17 cellular contexts compared by ENCODE assay signal in the genomic region with DNA sequence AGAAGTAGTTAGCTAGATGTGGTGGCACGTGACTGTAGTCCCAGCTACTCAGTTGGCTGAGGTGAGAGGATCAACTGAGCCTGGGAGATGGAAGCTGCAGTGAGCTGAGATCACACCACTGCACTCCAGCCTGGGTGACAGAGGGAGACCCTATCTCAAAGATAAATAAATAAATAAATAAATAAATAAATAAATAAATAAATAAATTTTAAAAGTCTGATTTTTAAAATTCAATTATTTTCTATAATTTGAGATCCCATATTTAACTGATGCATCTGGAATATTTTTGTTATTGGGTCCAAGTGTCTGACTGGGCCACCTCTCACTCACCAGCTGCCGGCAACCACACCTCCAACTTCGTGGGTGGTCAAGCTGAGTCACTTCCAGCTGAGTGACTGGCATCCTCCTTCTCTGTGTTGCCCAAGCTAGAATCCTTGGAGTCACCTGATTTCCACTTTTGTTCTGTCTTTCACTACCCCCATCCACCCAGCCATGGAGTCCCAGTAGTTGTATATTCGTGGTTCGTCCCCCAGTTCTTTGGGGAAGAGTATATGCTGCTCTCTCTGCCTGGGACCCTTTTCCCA.
DNase-seq lines count a peak whose midpoint lies in the region; TF ChIP-seq lines count a peak whose summit lies in the region.
"Had no signal": no experiment of that assay in that cellular context is flagged by ENCODE, and none has a peak within 500 bp of the region (broad histone marks: within the 10 kb centered on the region; RNA-seq: fewer than 3 reads in every experiment).

No MANE protein-coding gene starts in this region.

- no peaks in the 10 kb centered on the region for H3K4me1 Mint-ChIP-seq in activated CD4-positive, alpha-beta memory T cell treated with anti-CD3 and anti-CD28 coated beads, Interleukin-2, amount 10 ng/mL, durations not matched to agents 7 days and 5 days
- H3K4me1 Mint-ChIP-seq: activated CD4-positive, alpha-beta T cell treated with anti-CD3 and anti-CD28 coated beads, Interleukin-2, amount 10 ng/mL, durations not matched to agents 24 days and 14 days; T-cell had no signal

- in situ Hi-C loops in brain microvascular endothelial cell (cut with HindIII; ENCODE audit: low pct_ligation_motif_present, low sequenced_read_pairs) = no loop called here

- H3K27me3 Mint-ChIP-seq in activated CD4-positive, alpha-beta memory T cell treated with anti-CD3 and anti-CD28 coated beads, Interleukin-2, amount 10 ng/mL, durations not matched to agents 7 days and 5 days = no peaks in the 10 kb centered on the region
- H3K27me3 Mint-ChIP-seq: activated CD4-positive, alpha-beta T cell treated with anti-CD3 and anti-CD28 coated beads, Interleukin-2, amount 10 ng/mL, durations not matched to agents 24 days and 14 days had no signal

- no peaks in the 10 kb centered on the region for H3K36me3 Mint-ChIP-seq in activated CD4-positive, alpha-beta memory T cell treated with anti-CD3 and anti-CD28 coated beads, Interleukin-2, amount 10 ng/mL, durations not matched to agents 7 days and 5 days (ENCODE audit: low read depth)
- H3K36me3 Mint-ChIP-seq: T-cell had no signal

- H3K4me3 Mint-ChIP-seq in activated CD4-positive, alpha-beta memory T cell treated with anti-CD3 and anti-CD28 coated beads, Interleukin-2, amount 10 ng/mL, durations not matched to agents 7 days and 5 days = no peak overlapping the region
- H3K4me3 Mint-ChIP-seq: activated CD4-positive, alpha-beta T cell treated with anti-CD3 and anti-CD28 coated beads, Interleukin-2, amount 10 ng/mL, durations not matched to agents 24 days and 14 days; H9; T-cell had no signal

- POLR2A ChIA-PET in activated CD4-positive, alpha-beta memory T cell treated with anti-CD3 and anti-CD28 coated beads, Interleukin-2, amount 10 ng/mL, durations not matched to agents 7 days and 5 days (lab: Charles Lee) = no interaction called here
- POLR2A ChIA-PET in GM10248 (lab: Yijun Ruan, JAX) = no interaction called here

- no peak for TF ChIP-seq POLR2A in erythroblast (IDR thresholded peaks at IDR 0.05; ENCODE audit: low read length)

- CTCF ChIA-PET in activated CD4-positive, alpha-beta memory T cell treated with anti-CD3 and anti-CD28 coated beads, Interleukin-2, amount 10 ng/mL, durations not matched to agents 7 days and 5 days (lab: Charles Lee) = no interaction called here
- CTCF ChIA-PET in GM10248 (lab: Yijun Ruan, JAX) = interaction anchor here (1.4 kb wide), 1 partner anchor 9 kb away, joined by 3 read pairs; no protein-coding TSS in a partner anchor

- H3K27ac ChIP-seq in brain microvascular endothelial cell = no peak overlapping the region
- H3K27ac ChIP-seq: heart left ventricle, HL-60, sigmoid colon, stomach had no signal

- H3K4me3 ChIP-seq in brain microvascular endothelial cell (ENCODE audit: low read depth, low read length) = no peak overlapping the region
- H3K4me3 ChIP-seq: BLaER1 treated with 17β-estradiol and CSF1 and Interleukin-3, amounts not matched to agents 10 nM and 100 nM; heart left ventricle; sigmoid colon; stomach had no signal

- DNase-seq in Daoy (ENCODE audit: low read depth) (peak; percentile 93), LoVo (ENCODE audit: low spot score) (peak; percentile 18), brain microvascular endothelial cell (peak; percentile 36), kidney glomerular epithelial cell (lab: John Stamatoyannopoulos, UW) (peak; percentile 8), erythroblast (lab: John Stamatoyannopoulos, UW) (no peak), Ammon's horn (ENCODE audit: low spot score) (no peak), GM10248 (ENCODE audit: extremely low spot score) (no peak)
- no peak for DNase-seq in activated CD4-positive, alpha-beta memory T cell treated with anti-CD3 and anti-CD28 coated beads, Interleukin-2, amount 10 ng/mL, durations not matched to agents 7 days and 5 days
- DNase-seq: activated CD4-positive, alpha-beta T cell treated with anti-CD3 and anti-CD28 coated beads, Interleukin-2, amount 10 ng/mL, durations not matched to agents 24 days and 14 days; aorta; H9; heart left ventricle; sigmoid colon; stomach; T-cell had no signal

- H3K27ac Mint-ChIP-seq in activated CD4-positive, alpha-beta memory T cell treated with anti-CD3 and anti-CD28 coated beads, Interleukin-2, amount 10 ng/mL, durations not matched to agents 7 days and 5 days = no peak overlapping the region
- H3K27ac Mint-ChIP-seq: activated CD4-positive, alpha-beta T cell treated with anti-CD3 and anti-CD28 coated beads, Interleukin-2, amount 10 ng/mL, durations not matched to agents 24 days and 14 days; H9; T-cell had no signal

- no peaks in the 10 kb centered on the region for H3K27me3 ChIP-seq in brain microvascular endothelial cell (replicated peaks)
- H3K27me3 ChIP-seq: BLaER1 treated with 17β-estradiol and CSF1 and Interleukin-3, amounts not matched to agents 10 nM and 100 nM; heart left ventricle; sigmoid colon; stomach had no signal

- TF ChIP-seq CTCF in brain microvascular endothelial cell (IDR thresholded peaks at IDR 0.05; ENCODE audit: low read depth, low read length, missing control alignments) (no peak), GM10248 (IDR thresholded peaks at IDR 0.05; ENCODE audit: control extremely low read depth, extremely low read depth, low read depth, missing control alignments) (no peak)

- no peaks in the 10 kb centered on the region for H3K36me3 ChIP-seq in brain microvascular endothelial cell (replicated peaks)
- H3K36me3 ChIP-seq: BLaER1 treated with 17β-estradiol and CSF1 and Interleukin-3, amounts not matched to agents 10 nM and 100 nM; heart left ventricle; sigmoid colon; stomach had no signal

- no peaks in the 10 kb centered on the region for H3K9me3 Mint-ChIP-seq in activated CD4-positive, alpha-beta memory T cell treated with anti-CD3 and anti-CD28 coated beads, Interleukin-2, amount 10 ng/mL, durations not matched to agents 7 days and 5 days
- H3K9me3 Mint-ChIP-seq: activated CD4-positive, alpha-beta T cell treated with anti-CD3 and anti-CD28 coated beads, Interleukin-2, amount 10 ng/mL, durations not matched to agents 24 days and 14 days had no signal

Comparison
In these comparisons a context has a peak if more than half of its experiments do, and no peak if none do; other contexts are left out.
1. DNase-seq: peak in Daoy (single experiment), LoVo (single experiment), brain microvascular endothelial cell (single experiment) and kidney glomerular epithelial cell (single experiment); none in activated CD4-positive, alpha-beta memory T cell treated with anti-CD3 and anti-CD28 coated beads, Interleukin-2, amount 10 ng/mL, durations not matched to agents 7 days and 5 days (single experiment), erythroblast (0 of 2), Ammon's horn (single experiment) and GM10248 (single experiment).